In genomic region chr11:78986305-78986704, GRCh38 we compare ENCODE assay signal across 1 cellular context.
TF ChIP-seq lines count a peak whose summit lies in the region.

No MANE protein-coding gene starts in this region.

TF ChIP-seq in liver, 16 proteins besides CTCF, POLR2A, EP300 and RAD21 (continued from another document):
- TF ChIP-seq REST (IDR thresholded peaks at IDR 0.05), result no peak
